In the genomic region with DNA sequence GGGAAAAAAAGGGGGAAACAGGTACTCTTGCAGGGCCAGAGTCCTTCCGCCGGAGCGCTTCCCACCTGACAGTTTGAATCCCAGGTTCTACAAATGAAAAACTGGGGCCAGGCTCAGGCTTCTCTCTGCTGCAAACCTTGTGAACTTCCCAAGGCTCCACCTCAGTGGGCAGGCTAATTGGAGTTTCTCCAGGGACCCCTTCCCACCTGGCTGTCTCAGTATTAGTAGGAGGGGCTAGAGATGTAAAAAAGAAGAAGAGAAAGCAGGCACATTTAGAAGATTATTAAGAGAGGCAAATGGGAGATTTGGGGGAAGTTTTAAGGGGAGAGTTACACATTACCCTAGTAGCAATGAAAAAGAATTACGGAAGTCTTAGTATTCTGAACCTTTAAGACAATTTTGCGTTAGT, we compare ENCODE assay signal across 8 cellular contexts. TPM values are rescaled to one million over a fixed set of nuclear protein-coding genes. Genes with fewer than 3 reads are reported as not detected.
DNase-seq lines count a peak whose midpoint lies in the region; ATAC-seq and TF ChIP-seq lines count a peak whose summit lies in the region.

No MANE protein-coding gene starts in this region.

- H3K27ac ChIP-seq in colonic mucosa = peak overlapping the region; percentile 93
- peak overlapping the region; percentile 92 for H3K27ac ChIP-seq in naive thymus-derived CD4-positive, alpha-beta T cell (ENCODE audit: low read depth, low read length)
- peak overlapping the region in 2 of 4 donors; percentile 85 to 91 for H3K27ac ChIP-seq in body of pancreas

- intact Hi-C loops in colonic mucosa (cut with DNase I) (no loop called here), body of pancreas (cut with DNase I) (no loop called here)
- intact Hi-C loops in naive thymus-derived CD4-positive, alpha-beta T cell (cut with micrococcal nuclease) = loop anchor here (2.0 to 10.0 kb wide), 3 partner anchors 219 to 563 kb away; a partner anchor contains a TSS

- TF ChIP-seq POLR2A in body of pancreas (IDR thresholded peaks at IDR 0.05) = no peak

- no peak for TF ChIP-seq CTCF in colonic mucosa (IDR thresholded peaks at IDR 0.05)
- TF ChIP-seq CTCF in body of pancreas (IDR thresholded peaks at IDR 0.05) = no peak

- H3K36me3 ChIP-seq in colonic mucosa (no peaks in the 10 kb centered on the region), body of pancreas (replicated peaks in 1 of 2; ENCODE audit: insufficient read depth in 1 of 2, low read depth in 2 of 2) (no peaks in the 10 kb centered on the region)
- H3K36me3 ChIP-seq in naive thymus-derived CD4-positive, alpha-beta T cell (ENCODE audit: control insufficient read depth in 2 of 3, insufficient read depth in 3 of 3, low read length in 3 of 3) = peaks cover 0 to 14% (median 11%) of the 10 kb centered on the region in 3 experiments

- CTCF ChIA-PET in naive thymus-derived CD4-positive, alpha-beta T cell (lab: Charles Lee) = interaction anchor here (1.3 to 2.4 kb wide), 2 partner anchors 15 to 20 kb away, joined by 3 to 13 read pairs; a partner anchor contains a TSS

- peaks cover 36 to 65% (median 61%) of the 10 kb centered on the region in 7 donors for H3K4me1 Mint-ChIP-seq in naive thymus-derived CD4-positive, alpha-beta T cell

- H3K4me1 ChIP-seq in colonic mucosa (no peaks in the 10 kb centered on the region), body of pancreas (peaks cover 12% of the 10 kb centered on the region)
- H3K4me1 ChIP-seq in naive thymus-derived CD4-positive, alpha-beta T cell (ENCODE audit: control insufficient read depth in 2 of 2, insufficient read depth in 2 of 2, low read length in 2 of 2) = peaks cover 31 to 47% of the 10 kb centered on the region in 2 donors

- H3K9me3 ChIP-seq in colonic mucosa = no peaks in the 10 kb centered on the region
- H3K9me3 ChIP-seq in naive thymus-derived CD4-positive, alpha-beta T cell (ENCODE audit: control insufficient read depth in 2 of 3, low read length in 3 of 3) = peaks cover 0 to 4% (median 0%) of the 10 kb centered on the region in 3 experiments
- no peaks in the 10 kb centered on the region for H3K9me3 ChIP-seq in body of pancreas

- peaks cover 0 to 5% (median 0%) of the 10 kb centered on the region in 5 donors for H3K27me3 Mint-ChIP-seq in naive thymus-derived CD4-positive, alpha-beta T cell

- WGBS in body of pancreas, 2 donors = 37 to 55% methylated on average over 5 of the region's 5 CpGs

- H3K36me3 Mint-ChIP-seq in naive thymus-derived CD4-positive, alpha-beta T cell = peaks cover 17 to 53% (median 39%) of the 10 kb centered on the region in 5 donors

- H3K9me3 Mint-ChIP-seq in naive thymus-derived CD4-positive, alpha-beta T cell = peaks cover 4 to 33% (median 11%) of the 10 kb centered on the region in 11 donors

- H3K4me3 Mint-ChIP-seq in naive thymus-derived CD4-positive, alpha-beta T cell = peak overlapping the region; percentile 93 to 100 (median 98)

- ATAC-seq in naive thymus-derived CD4-positive, alpha-beta T cell = no peak
- ATAC-seq in body of pancreas (no peak), HG03097 (IDR thresholded peaks at IDR 0.05; ENCODE audit: low FRiP score, unreplicated experiment) (no peak)

- H3K9ac ChIP-seq in colonic mucosa (ENCODE audit: low read depth in 2 of 2, low read length in 2 of 2) = peak overlapping the region; percentile 57 to 83

- H3K27me3 ChIP-seq in colonic mucosa = no peaks in the 10 kb centered on the region
- no peaks in the 10 kb centered on the region for H3K27me3 ChIP-seq in naive thymus-derived CD4-positive, alpha-beta T cell (ENCODE audit: control insufficient read depth in 2 of 2, insufficient read depth in 2 of 2, low read length in 2 of 2)
- no peaks in the 10 kb centered on the region for H3K27me3 ChIP-seq in body of pancreas

- DNase-seq in NCI-H1105 treated with DMSO at 0.1 percent for 48 hours (lab: John Stamatoyannopoulos, UW) (peak; percentile 19), NCI-H1105 (lab: John Stamatoyannopoulos, UW) (no peak), OCI-M1 (lab: John Stamatoyannopoulos, UW) (peak; percentile 57), colonic mucosa (peak; percentile 28), body of pancreas (no peak), NK-92 (lab: John Stamatoyannopoulos, UW; ENCODE audit: unreplicated experiment) (no peak)
- DNase-seq in naive thymus-derived CD4-positive, alpha-beta T cell = peak in 7 of 9 donors; percentile 27 to 53 (median 41)

- peak overlapping the region; percentile 92 to 100 (median 98) for H3K27ac Mint-ChIP-seq in naive thymus-derived CD4-positive, alpha-beta T cell

- POLR2A ChIA-PET in naive thymus-derived CD4-positive, alpha-beta T cell (lab: Charles Lee) = interaction anchor here (0.7 to 25.5 kb wide), 14 partner anchors 11 to 219 kb away, joined by 3 to 784 read pairs (median 50); a partner anchor contains a TSS

- H3K4me3 ChIP-seq in colonic mucosa (peak overlapping the region; percentile 68), body of pancreas (peak overlapping the region in 1 of 2 donors; percentile 14)
- H3K4me3 ChIP-seq in naive thymus-derived CD4-positive, alpha-beta T cell (ENCODE audit: low read length) = peak overlapping the region; percentile 67

RNA-seq across cellular contexts. Expression of a gene that starts 20.0 kb away (rescaled TPM):
- 1 to 10 TPM; 3.3 to 6.8 TPM for total RNA-seq in colonic mucosa
- total RNA-seq in naive thymus-derived CD4-positive, alpha-beta T cell = 100 to 1,000 TPM; 182 to 378 (median 327) TPM
- polyA plus RNA-seq in naive thymus-derived CD4-positive, alpha-beta T cell = 100 to 1,000 TPM; 319 to 323 TPM
- 1 to 10 TPM; 5.3 to 7.5 TPM for total RNA-seq in body of pancreas

RNA-seq across cellular contexts. Expression of a gene that starts 41.8 kb away (rescaled TPM):
- total RNA-seq in colonic mucosa = 1 to 10 TPM; 1.7 to 2.6 TPM
- 10 to 100 TPM in 1 of 5 experiments, 1 to 10 TPM in 4; 1.1 to 33.7 (median 2.7) TPM for total RNA-seq in naive thymus-derived CD4-positive, alpha-beta T cell
- polyA plus RNA-seq in naive thymus-derived CD4-positive, alpha-beta T cell = 1 to 10 TPM in 1 of 2 donors, under 1 TPM in 1; 0.43 to 1.9 TPM
- total RNA-seq in body of pancreas = under 1 TPM in 1 of 2 donors, not detected in 1; 0.26 TPM

Comparison
In these comparisons a context has a peak if more than half of its experiments do, and no peak if none do; other contexts are left out.
1. DNase-seq: peak in NCI-H1105 treated with DMSO at 0.1 percent for 48 hours (single experiment), OCI-M1 (single experiment), colonic mucosa (single experiment) and naive thymus-derived CD4-positive, alpha-beta T cell (7 of 9); none in NCI-H1105 (single experiment), body of pancreas (0 of 4) and NK-92 (single experiment).
2. RNA of a gene that starts 20.0 kb away (total RNA-seq): 182 to 378 TPM in naive thymus-derived CD4-positive, alpha-beta T cell; 5.3 to 7.5 TPM in body of pancreas and 3.3 to 6.8 TPM in colonic mucosa; every median in the first group is over 10 times any median in the second.
3. intact Hi-C loops: an anchor here in naive thymus-derived CD4-positive, alpha-beta T cell (2.0 to 10.0 kb wide); none called in colonic mucosa and body of pancreas.